24 cellular contexts compared by ENCODE assay signal in the genomic region with DNA sequence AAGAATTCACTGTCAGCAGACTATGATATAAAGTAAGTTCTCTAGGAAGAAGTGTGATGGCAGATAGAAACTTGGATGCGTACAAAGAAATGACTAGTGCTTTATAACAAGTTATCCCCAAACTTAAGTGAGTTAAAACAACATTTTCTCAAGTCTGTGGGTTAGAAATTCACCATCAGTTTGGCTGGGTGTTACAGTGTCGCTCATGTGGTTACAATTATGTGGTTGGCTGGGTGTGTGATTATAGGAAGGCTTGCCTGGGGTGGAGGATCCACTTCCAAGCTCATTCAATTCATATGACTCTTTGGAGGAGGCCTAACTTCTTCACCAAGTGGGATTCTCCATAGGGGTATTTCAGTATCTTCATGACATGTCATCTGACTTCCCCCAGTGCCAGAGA.
"Had no signal": no experiment of that assay in that cellular context is flagged by ENCODE, and none has a peak within 500 bp of the region (broad histone marks: within the 10 kb centered on the region; RNA-seq: fewer than 3 reads in every experiment).

No MANE protein-coding gene starts in this region.

- H3K36me3 ChIP-seq: SJCRH30 had no signal

- DNase-seq: IMR-90; Karpas-422; KG1; MM.1S; NCI-H1092 treated with DMSO at 0.1 percent for 48 hours; NCI-H1436; NCI-H187; NCI-H2029; NCI-H2081 treated with DMSO at 0.1 percent for 48 hours; NCI-H2171; NCI-H226; NCI-H446; NCI-H510A; NCI-H524 treated with DMSO at 0.1 percent for 48 hours; NCI-H69; NCI-H774; NK-92 treated with Interleukin-12 subunit alpha and Interleukin-12 subunit beta, amount 100 ng/mL, for 24 hours; PC-3; Peyer's patch; SHP77 treated with DMSO at 0.1 percent for 48 hours; SJCRH30 had no signal

- H3K27ac ChIP-seq: Peyer's patch, SJCRH30 had no signal

- H3K9me3 ChIP-seq: Peyer's patch had no signal

- H3K27me3 ChIP-seq: Peyer's patch, SJCRH30 had no signal

- ATAC-seq: HepG2, PC-3, Right ventricle myocardium inferior, SK-N-SH treated with all-trans-retinoic acid at 6 μM for 48 hours had no signal

- H3K4me3 ChIP-seq: Peyer's patch, SJCRH30 had no signal

- H3K4me1 ChIP-seq: Peyer's patch, SJCRH30 had no signal
